ENCODE assay signal across 8 cellular contexts in the genomic region with DNA sequence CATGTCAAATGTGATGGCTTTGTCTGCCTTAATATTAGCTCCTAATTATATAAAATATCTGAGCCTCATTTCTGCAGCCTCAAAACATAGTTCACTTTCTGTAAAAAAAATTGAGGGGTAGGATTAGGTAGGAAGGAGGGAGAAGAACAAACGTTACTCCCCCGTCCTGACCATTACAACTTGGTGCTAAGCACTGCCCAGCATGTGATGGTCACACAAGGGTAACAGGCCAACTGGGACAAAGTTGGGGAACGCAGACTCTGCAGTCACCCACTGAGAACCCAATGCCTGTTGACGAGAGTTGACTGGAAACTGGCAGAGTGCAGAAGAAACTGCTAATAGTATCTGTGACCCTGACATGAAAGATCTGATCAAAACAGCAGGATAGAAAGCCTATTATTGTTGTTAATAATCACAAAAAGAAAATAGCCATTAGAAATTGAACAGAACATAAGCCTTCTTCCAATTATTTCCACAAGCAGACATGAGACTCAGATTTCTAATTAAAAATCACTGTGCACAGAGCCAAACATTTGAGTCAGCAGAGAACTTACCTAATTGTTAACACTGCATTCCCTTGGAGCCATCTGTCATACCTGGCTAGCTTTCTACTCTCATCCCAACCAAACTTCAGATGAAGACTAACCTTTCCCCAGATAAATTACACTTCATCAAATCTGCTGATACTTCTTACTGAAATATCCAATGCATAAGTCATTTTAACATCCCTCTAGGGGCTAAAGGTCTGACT. TPM values are rescaled to one million over a fixed set of nuclear protein-coding genes. Genes with fewer than 3 reads are reported as not detected.
A peak's percentile ranks its signal among the peaks of the same experiment; 100 is the strongest.
DNase-seq lines count a peak whose midpoint lies in the region; ATAC-seq, FAIRE-seq and TF ChIP-seq lines count a peak whose summit lies in the region.

No MANE protein-coding gene starts in this region.

- no peak overlapping the region for H3K4me3 ChIP-seq in BLaER1
- H3K4me3 ChIP-seq in bronchial epithelial cell (ENCODE audit: low read depth, low read length), result no peak overlapping the region
- no peak overlapping the region for H3K4me3 ChIP-seq in neural progenitor cell
- H3K4me3 ChIP-seq in mucosa of descending colon, result no peak overlapping the region

- DNase-seq in bronchial epithelial cell (ENCODE audit: low read depth) (peak; percentile 13), neural progenitor cell (ENCODE audit: low spot score) (no peak), iPS-NIHi11 (ENCODE audit: low spot score) (no peak), mucosa of descending colon (no peak), LoVo (ENCODE audit: low spot score) (no peak), DMS114 treated with DMSO at 0.1 percent for 48 hours (lab: John Stamatoyannopoulos, UW; ENCODE audit: unreplicated experiment) (no peak)

- ATAC-seq in HG02798 (IDR thresholded peaks at IDR 0.05; ENCODE audit: poor library complexity, unreplicated experiment) (peak; percentile 27), mucosa of descending colon (no peak)

- 0 out of 2 replicates have a peak, but pooled peaks cover 14% of the 10 kb centered on the region for H4K20me1 ChIP-seq in BLaER1
- H4K20me1 ChIP-seq in neural progenitor cell (ENCODE audit: low read depth), result peaks cover 79% of the 10 kb centered on the region

- peaks cover 2% of the 10 kb centered on the region for H3K27me3 Mint-ChIP-seq in neural progenitor cell (ENCODE audit: insufficient read depth, low read depth)

- TF ChIP-seq CTCF in bronchial epithelial cell (IDR thresholded peaks at IDR 0.05; ENCODE audit: insufficient read depth, low read length, severe bottlenecking), result no peak
- TF ChIP-seq CTCF in neural progenitor cell (IDR thresholded peaks at IDR 0.05), result no peak
- no peak for TF ChIP-seq CTCF in mucosa of descending colon (IDR thresholded peaks at IDR 0.05)

- no peaks in the 10 kb centered on the region for H3K9me3 ChIP-seq in BLaER1
- H3K9me3 ChIP-seq in neural progenitor cell (ENCODE audit: low read depth), result no peaks in the 10 kb centered on the region
- H3K9me3 ChIP-seq in mucosa of descending colon, result no peaks in the 10 kb centered on the region

- H2AFZ ChIP-seq in neural progenitor cell (replicated peaks), result no peak overlapping the region

- H3K9me3 Mint-ChIP-seq in neural progenitor cell, result no peaks in the 10 kb centered on the region

- H3K27me3 ChIP-seq in BLaER1 (peaks cover 18% of the 10 kb centered on the region), bronchial epithelial cell (ENCODE audit: control insufficient read depth, insufficient read depth, low read length) (no peaks in the 10 kb centered on the region), neural progenitor cell (no peaks in the 10 kb centered on the region)

- H3K36me3 ChIP-seq in BLaER1, result no peaks in the 10 kb centered on the region
- no peaks in the 10 kb centered on the region for H3K36me3 ChIP-seq in bronchial epithelial cell (ENCODE audit: control insufficient read depth, insufficient read depth, low read length)
- no peaks in the 10 kb centered on the region for H3K36me3 ChIP-seq in neural progenitor cell
- H3K36me3 ChIP-seq in mucosa of descending colon (ENCODE audit: low read depth), result no peaks in the 10 kb centered on the region

- H3K79me2 ChIP-seq in neural progenitor cell (ENCODE audit: low read depth), result peaks cover 100% of the 10 kb centered on the region

- H3K27ac ChIP-seq in BLaER1 (no peak overlapping the region), neural progenitor cell (no peak overlapping the region)

- peaks cover 44% of the 10 kb centered on the region for H3K4me1 ChIP-seq in BLaER1
- H3K4me1 ChIP-seq in neural progenitor cell, result peaks cover 20% of the 10 kb centered on the region
- H3K4me1 ChIP-seq in mucosa of descending colon (ENCODE audit: low read depth), result peaks cover 33% of the 10 kb centered on the region

- H3K4me3 Mint-ChIP-seq in neural progenitor cell, result no peak overlapping the region

- no peak overlapping the region for H3K27ac Mint-ChIP-seq in neural progenitor cell

- no peaks in the 10 kb centered on the region for H3K36me3 Mint-ChIP-seq in neural progenitor cell

- intact Hi-C loops in mucosa of descending colon (cut with DNase I, micrococcal nuclease), result no loop called here

- no peak for FAIRE-seq in bronchial epithelial cell (lab: Jason Lieb, UNC)

- peaks cover 53% of the 10 kb centered on the region for H3K4me1 Mint-ChIP-seq in neural progenitor cell

- H3K4me2 ChIP-seq in BLaER1, result peak overlapping the region; percentile 70
- H3K4me2 ChIP-seq in neural progenitor cell, result peak overlapping the region; percentile 5

- no peak overlapping the region for H3K9ac ChIP-seq in BLaER1
- no peak overlapping the region for H3K9ac ChIP-seq in neural progenitor cell

- H3F3A ChIP-seq in neural progenitor cell (ENCODE audit: low read depth), result peaks cover 12% of the 10 kb centered on the region

RNA-seq across cellular contexts. Expression of gene SORT1, which starts 5.5 kb away (rescaled TPM):
- total RNA-seq in bronchial epithelial cell (7.9 and 31.1 TPM in 2 replicates), neural progenitor cell (ENCODE audit: low replicate concordance) (33.3 and 38.9 TPM in 2 replicates), mucosa of descending colon (100 to 1,000 TPM in 2 of 3 donors, 10 to 100 TPM in 1; 89.8 to 109 (median 107) TPM)

RNA-seq across cellular contexts. Expression of gene PSMA5, which starts 34.0 kb away (rescaled TPM):
- total RNA-seq in bronchial epithelial cell, result 31.0 and 42.9 TPM in 2 replicates
- 49.9 and 62.0 TPM in 2 replicates for total RNA-seq in neural progenitor cell (ENCODE audit: low replicate concordance)
- total RNA-seq in mucosa of descending colon, result 100 to 1,000 TPM in 1 of 3 donors, 10 to 100 TPM in 2; 67.9 to 103 (median 71.0) TPM
